ENCODE assay signal across 2 cellular contexts in genomic region chr18:8571399-8571798, GRCh38.
TF ChIP-seq lines count a peak whose summit lies in the region.

No MANE protein-coding gene starts in this region.

TF ChIP-seq in HepG2, 621 proteins besides CTCF, POLR2A, EP300 and RAD21:
- TF ChIP-seq HIVEP1 (CRISPR knock-in tag; IDR thresholded peaks at IDR 0.05) (no peak), MNT (IDR thresholded peaks at IDR 0.05) (peak; percentile 34; the same call in 1 of the 2 replicates)

TF ChIP-seq in H1, 55 proteins besides CTCF, POLR2A, EP300 and RAD21:
- TF ChIP-seq SP2 (IDR thresholded peaks at IDR 0.05; ENCODE audit: low read length): no peak
- no peak for TF ChIP-seq SP4 (IDR thresholded peaks at IDR 0.05; ENCODE audit: low read length)
- TF ChIP-seq KDM5A (IDR thresholded peaks at IDR 0.05; ENCODE audit: low read length): no peak
- TF ChIP-seq CHD2 (IDR thresholded peaks at IDR 0.05; ENCODE audit: low read length): no peak
- TF ChIP-seq, protein P1, sequence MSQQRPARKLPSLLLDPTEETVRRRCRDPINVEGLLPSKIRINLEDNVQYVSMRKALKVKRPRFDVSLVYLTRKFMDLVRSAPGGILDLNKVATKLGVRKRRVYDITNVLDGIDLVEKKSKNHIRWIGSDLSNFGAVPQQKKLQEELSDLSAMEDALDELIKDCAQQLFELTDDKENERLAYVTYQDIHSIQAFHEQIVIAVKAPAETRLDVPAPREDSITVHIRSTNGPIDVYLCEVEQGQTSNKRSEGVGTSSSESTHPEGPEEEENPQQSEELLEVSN (IDR thresholded peaks at IDR 0.05): peak; percentile 94
- no peak for TF ChIP-seq BRCA1 (IDR thresholded peaks at IDR 0.05; ENCODE audit: low read depth, low read length)
- TF ChIP-seq, protein P2, sequence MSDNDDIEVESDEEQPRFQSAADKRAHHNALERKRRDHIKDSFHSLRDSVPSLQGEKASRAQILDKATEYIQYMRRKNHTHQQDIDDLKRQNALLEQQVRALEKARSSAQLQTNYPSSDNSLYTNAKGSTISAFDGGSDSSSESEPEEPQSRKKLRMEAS (IDR thresholded peaks at IDR 0.05): peak; percentile 74
- no peak for TF ChIP-seq EGR1 (IDR thresholded peaks at IDR 0.05; ENCODE audit: borderline replicate concordance, low read depth, low read length)
- TF ChIP-seq SIRT6 (IDR thresholded peaks at IDR 0.05; ENCODE audit: low read length): no peak
- no peak for TF ChIP-seq EZH2 (IDR thresholded peaks at IDR 0.05; ENCODE audit: low read depth, low read length, severe bottlenecking)
- no peak for TF ChIP-seq GTF2F1 (IDR thresholded peaks at IDR 0.05; ENCODE audit: borderline replicate concordance, low read depth, low read length)
- no peak for TF ChIP-seq SAP30 (IDR thresholded peaks at IDR 0.05; ENCODE audit: insufficient read depth, insufficient replicate concordance, low read length)
- TF ChIP-seq ZNF274 (IDR thresholded peaks at IDR 0.05; ENCODE audit: borderline replicate concordance, extremely low read depth, low read length): no peak
- no peak for TF ChIP-seq SUZ12 (IDR thresholded peaks at IDR 0.05; ENCODE audit: low read length)
- TF ChIP-seq CHD1 (IDR thresholded peaks at IDR 0.05; ENCODE audit: low read depth, low read length): no peak
- no peak for TF ChIP-seq TAF7 (optimal IDR thresholded peaks at IDR 0.05; ENCODE audit: borderline replicate concordance, low read depth, low read length)
- TF ChIP-seq CBX8 (IDR thresholded peaks at IDR 0.05; ENCODE audit: borderline replicate concordance, low read depth, low read length): no peak
- no peak for TF ChIP-seq BCL11A (IDR thresholded peaks at IDR 0.05; ENCODE audit: low read depth in 2 of 2, low read length in 2 of 2)
